28 cellular contexts compared by ENCODE assay signal in the genomic region with DNA sequence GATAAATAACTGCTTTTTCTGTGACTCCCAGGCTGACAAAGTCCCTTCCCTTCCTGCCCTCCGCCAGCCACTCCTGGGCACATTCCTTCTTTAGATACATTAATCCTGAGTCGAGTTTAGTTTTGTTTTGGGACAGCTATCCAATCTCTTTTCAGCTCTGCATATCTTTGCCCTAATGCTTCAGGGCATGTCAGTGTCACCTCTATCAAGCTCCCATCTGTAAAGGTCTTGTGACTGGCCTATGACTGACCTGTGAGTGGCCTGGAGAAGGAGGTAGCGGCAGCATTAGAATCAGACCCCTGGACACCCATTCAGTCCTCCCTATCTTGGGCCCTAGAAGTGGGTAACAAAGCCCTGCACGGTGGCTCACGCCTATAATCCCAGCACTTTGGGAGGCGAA. TPM values are rescaled to one million over a fixed set of nuclear protein-coding genes. Genes with fewer than 3 reads are reported as not detected.
"Had no signal": no experiment of that assay in that cellular context is flagged by ENCODE, and none has a peak within 500 bp of the region (broad histone marks: within the 10 kb centered on the region; RNA-seq: fewer than 3 reads in every experiment).

No MANE protein-coding gene starts in this region.

- H3K36me3 ChIP-seq: ovary, right lobe of liver, sigmoid colon, suprapubic skin, tibial artery, transverse colon, upper lobe of left lung, vagina had no signal

- DNase-seq: naive thymus-derived CD4-positive, alpha-beta T cell; natural killer cell; occipital lobe; ovary; posterior cingulate gyrus; psoas muscle; right cardiac atrium; right lobe of liver; sigmoid colon; small intestine; stimulated activated CD4-positive, alpha-beta T cell treated with anti-CD3 and anti-CD28 coated beads, Interleukin-15, amount 100 ng/mL, for 24 hours; stimulated activated CD4-positive, alpha-beta T cell treated with anti-CD3 and anti-CD28 coated beads, Interleukin-4, amount 100 ng/mL, for 1 hour; stimulated activated CD4-positive, alpha-beta T cell treated with anti-CD3 and anti-CD28 coated beads, Interleukin-4, amount 100 ng/mL, for 4 hours; stimulated activated CD8-positive, alpha-beta memory T cell treated with anti-CD3 and anti-CD28 coated beads, Interleukin-4, amount 100 ng/mL, for 48 hours; stimulated activated naive CD4-positive, alpha-beta T cell; stimulated activated naive CD8-positive, alpha-beta T cell treated with anti-CD3 and anti-CD28 coated beads, Interleukin-15, amount 100 ng/mL, for 72 hours; stimulated activated naive CD8-positive, alpha-beta T cell treated with anti-CD3 and anti-CD28 coated beads, Interleukin-15, Interleukin-2, amounts not matched to agents 100 U/mL and 50 U/mL, for 24 hours; substantia nigra; testis; tibial artery; transverse colon; upper lobe of left lung had no signal

- H3K27ac ChIP-seq: ovary, parathyroid adenoma, psoas muscle, right lobe of liver, sigmoid colon, suprapubic skin, testis, tibial artery, upper lobe of left lung, vagina had no signal

- H3K4me1 Mint-ChIP-seq: naive thymus-derived CD4-positive, alpha-beta T cell; natural killer cell; nephron; neural crest cell; stimulated activated memory B cell treated with anti-CD40 and anti-IgM and Interleukin-4, amounts not matched to agents 10 μg/mL and 1 μg/mL and 100 μg/mL, for 72 hours; stimulated activated naive CD8-positive, alpha-beta T cell treated with anti-CD3 and anti-CD28 coated beads, Interleukin-15, amount 100 ng/mL, for 72 hours had no signal

- H2AFZ ChIP-seq: parathyroid adenoma had no signal

- H3K9me3 Mint-ChIP-seq: nephron had no signal

- H3K9me3 ChIP-seq: ovary, psoas muscle, right lobe of liver, sigmoid colon, suprapubic skin, testis, tibial artery, transverse colon, upper lobe of left lung, vagina had no signal

- H3K4me1 ChIP-seq: parathyroid adenoma, psoas muscle, right lobe of liver, sigmoid colon, suprapubic skin, testis, tibial artery, transverse colon, upper lobe of left lung, vagina had no signal

- H3K27ac Mint-ChIP-seq: naive thymus-derived CD4-positive, alpha-beta T cell; natural killer cell; nephron; stimulated activated memory B cell treated with anti-CD40 and anti-IgM and Interleukin-4, amounts not matched to agents 10 μg/mL and 1 μg/mL and 100 μg/mL, for 72 hours; stimulated activated naive CD8-positive, alpha-beta T cell treated with anti-CD3 and anti-CD28 coated beads, Interleukin-15, amount 100 ng/mL, for 72 hours had no signal

- H3K4me3 ChIP-seq: ovary, psoas muscle, right lobe of liver, sigmoid colon, suprapubic skin, testis, tibial artery, transverse colon, upper lobe of left lung, vagina had no signal

- H3K27me3 ChIP-seq: ovary, right lobe of liver, sigmoid colon, suprapubic skin, testis, tibial artery, transverse colon, upper lobe of left lung, vagina had no signal

- H3K79me2 ChIP-seq: parathyroid adenoma had no signal

- H3K36me3 Mint-ChIP-seq: naive thymus-derived CD4-positive, alpha-beta T cell; natural killer cell; stimulated activated memory B cell treated with anti-CD40 and anti-IgM and Interleukin-4, amounts not matched to agents 10 μg/mL and 1 μg/mL and 100 μg/mL, for 72 hours had no signal

- H3K27me3 Mint-ChIP-seq: stimulated activated memory B cell treated with anti-CD40 and anti-IgM and Interleukin-4, amounts not matched to agents 10 μg/mL and 1 μg/mL and 100 μg/mL, for 72 hours; stimulated activated naive CD8-positive, alpha-beta T cell treated with anti-CD3 and anti-CD28 coated beads, Interleukin-15, amount 100 ng/mL, for 72 hours had no signal

- H3K4me3 Mint-ChIP-seq: naive thymus-derived CD4-positive, alpha-beta T cell; natural killer cell; nephron; neural crest cell; stimulated activated memory B cell treated with anti-CD40 and anti-IgM and Interleukin-4, amounts not matched to agents 10 μg/mL and 1 μg/mL and 100 μg/mL, for 72 hours; stimulated activated naive CD8-positive, alpha-beta T cell treated with anti-CD3 and anti-CD28 coated beads, Interleukin-15, amount 100 ng/mL, for 72 hours had no signal

- H3K9ac ChIP-seq: parathyroid adenoma had no signal

RNA-seq across cellular contexts. Expression of gene KLF4, which starts 34.0 kb away (rescaled TPM):
- polyA plus RNA-seq: naive thymus-derived CD4-positive, alpha-beta T cell had no signal
